ENCODE assay signal across 18 cellular contexts in the genomic region with DNA sequence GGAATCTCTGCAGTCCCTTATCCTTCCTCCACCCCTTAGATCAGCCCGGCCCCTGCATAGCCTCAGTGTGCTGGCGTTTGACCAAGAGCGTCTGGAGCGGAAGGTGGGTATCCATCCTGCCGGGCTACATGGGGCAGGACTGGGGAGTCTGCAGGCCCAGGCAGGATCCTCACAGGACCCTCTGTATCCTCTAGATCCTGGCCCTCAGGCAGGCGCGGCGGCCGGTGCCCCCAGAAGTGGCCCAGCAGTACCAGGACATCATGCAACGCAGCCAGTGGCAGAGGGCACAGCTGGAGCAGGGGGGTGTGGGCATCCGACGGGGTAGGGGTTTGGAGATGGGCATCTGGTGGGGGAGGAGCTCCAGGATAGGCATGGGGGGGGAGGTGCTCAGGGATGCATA. TPM values are rescaled to one million over a fixed set of nuclear protein-coding genes. Genes with fewer than 3 reads are reported as not detected.
DNase-seq lines count a peak whose midpoint lies in the region; ATAC-seq and TF ChIP-seq lines count a peak whose summit lies in the region.
"Had no signal": no experiment of that assay in that cellular context is flagged by ENCODE, and none has a peak within 500 bp of the region (broad histone marks: within the 10 kb centered on the region; RNA-seq: fewer than 3 reads in every experiment).

No MANE protein-coding gene starts in this region.

- peaks cover 0 to 3% of the 10 kb centered on the region in 2 donors for H3K27me3 Mint-ChIP-seq in T-cell
- peaks cover 0 to 7% of the 10 kb centered on the region in 2 donors for H3K27me3 Mint-ChIP-seq in natural killer cell (ENCODE audit: low read depth in 2 of 2)
- H3K27me3 Mint-ChIP-seq: CD4-positive, alpha-beta T cell had no signal

- H3K4me3 Mint-ChIP-seq in T-cell: no peak overlapping the region
- no peak overlapping the region for H3K4me3 Mint-ChIP-seq in natural killer cell
- H3K4me3 Mint-ChIP-seq: B cell; CD4-positive, alpha-beta T cell had no signal

- CTCF ChIA-PET in T-cell (lab: Charles Lee): no interaction called here

- H3K27ac Mint-ChIP-seq in T-cell: no peak overlapping the region
- no peak overlapping the region for H3K27ac Mint-ChIP-seq in natural killer cell
- H3K27ac Mint-ChIP-seq: B cell; CD4-positive, alpha-beta T cell had no signal

- H3K9me3 Mint-ChIP-seq in T-cell: no peaks in the 10 kb centered on the region
- H3K9me3 Mint-ChIP-seq in natural killer cell: no peaks in the 10 kb centered on the region
- H3K9me3 Mint-ChIP-seq: CD4-positive, alpha-beta T cell had no signal

- H3K36me3 Mint-ChIP-seq in T-cell (peaks cover 20% of the 10 kb centered on the region), natural killer cell (no peaks in the 10 kb centered on the region)

- ATAC-seq in T-cell (replicated peaks in 1 of 4) (no peak), natural killer cell (no peak)
- ATAC-seq: HCT116, K562 had no signal

- TF ChIP-seq CTCF in GM13977 (IDR thresholded peaks at IDR 0.05; ENCODE audit: extremely low read depth, insufficient read depth, missing control alignments) (no peak), natural killer cell (IDR thresholded peaks at IDR 0.05) (no peak)

- H3K4me1 Mint-ChIP-seq in T-cell (peaks cover 3 to 19% (median 16%) of the 10 kb centered on the region in 3 donors), natural killer cell (peaks cover 0 to under 1% of the 10 kb centered on the region in 2 donors)

- in situ Hi-C loops in GM13977 (cut with MboI; ENCODE audit: low pct_unique_long_range_greater_than_20kb, low sequenced_read_pairs, unreplicated experiment): no loop called here

- POLR2A ChIA-PET in T-cell (lab: Charles Lee): no interaction called here

- peak; percentile 14 for DNase-seq in AG08396 (ENCODE audit: low spot score)
- peak; percentile 21 for DNase-seq in GM13977 (ENCODE audit: low spot score)
- DNase-seq in NCI-H69 (lab: John Stamatoyannopoulos, UW): peak; percentile 37
- peak; percentile 10 for DNase-seq in iPS-NIHi7 (ENCODE audit: extremely low spot score)
- no peak for DNase-seq in T-cell
- DNase-seq in natural killer cell: no peak
- no peak for DNase-seq in NOMO-1 treated with DMSO at 0.1 percent for 48 hours (lab: John Stamatoyannopoulos, UW; ENCODE audit: unreplicated experiment)
- DNase-seq: ACHN; C1 segment of cervical spinal cord; Calu3; CD4-positive, alpha-beta T cell; DND-41; GDM1 had no signal

- intact Hi-C loops in natural killer cell (cut with micrococcal nuclease): no loop called here

RNA-seq across cellular contexts. Expression of a gene that starts 8.9 kb away (rescaled TPM):
- total RNA-seq in T-cell (under 1 TPM in 1 of 5 donors, not detected in 4; 0.09 TPM), natural killer cell (under 1 TPM in 1 of 3 donors, not detected in 2; 0.61 TPM)
- total RNA-seq: B cell; Calu3; CD4-positive, alpha-beta T cell had no signal

RNA-seq across cellular contexts. Expression of a gene that starts 23.0 kb away (rescaled TPM):
- total RNA-seq in T-cell: 100 to 1,000 TPM in 3 of 5 donors, 10 to 100 TPM in 2; 67.3 to 118 (median 110) TPM
- total RNA-seq in natural killer cell: 100 to 1,000 TPM; 121 to 149 (median 124) TPM

RNA-seq across cellular contexts. Expression of a gene that starts 23.3 kb away (rescaled TPM):
- 10 to 100 TPM; 25.9 to 41.3 (median 37.4) TPM for total RNA-seq in T-cell
- 10 to 100 TPM; 42.8 to 49.3 (median 48.4) TPM for total RNA-seq in natural killer cell

RNA-seq across cellular contexts. Expression of a gene that starts 23.4 kb away (rescaled TPM):
- total RNA-seq in T-cell (1 to 10 TPM; 1.3 to 3.6 (median 1.7) TPM), natural killer cell (1 to 10 TPM; 3.8 to 7.7 (median 4.0) TPM)

RNA-seq across cellular contexts. Expression of a gene that starts 52.4 kb away (rescaled TPM):
- 1 to 10 TPM in 3 of 5 donors, under 1 TPM in 1, not detected in 1; 0.85 to 2.3 (median 1.5) TPM for total RNA-seq in T-cell
- 1 to 10 TPM; 2.6 to 6.3 (median 3.0) TPM for total RNA-seq in natural killer cell
- total RNA-seq: A172, B cell, H4, K562 had no signal

Comparison
In these comparisons a context has a peak if more than half of its experiments do, and no peak if none do; other contexts are left out.
1. DNase-seq: peak in AG08396 (single experiment), GM13977 (single experiment), NCI-H69 (single experiment) and iPS-NIHi7 (single experiment); none in T-cell (0 of 34), natural killer cell (single experiment) and NOMO-1 treated with DMSO at 0.1 percent for 48 hours (single experiment).